Comparison of ENCODE assay signal across 11 cellular contexts in genomic region chr7:124171068-124171467, GRCh38.
DNase-seq lines count a peak whose midpoint lies in the region; ATAC-seq and TF ChIP-seq lines count a peak whose summit lies in the region.
"Had no signal": no experiment of that assay in that cellular context is flagged by ENCODE, and none has a peak within 500 bp of the region (broad histone marks: within the 10 kb centered on the region; RNA-seq: fewer than 3 reads in every experiment).

No MANE protein-coding gene starts in this region.

- peak; percentile 14 for DNase-seq in NCI-H2196 (lab: John Stamatoyannopoulos, UW; ENCODE audit: unreplicated experiment)
- no peak for DNase-seq in NCI-H2196 treated with DMSO at 0.1 percent for 48 hours (lab: John Stamatoyannopoulos, UW; ENCODE audit: unreplicated experiment)
- peak; percentile 42 for DNase-seq in NCI-H460 (ENCODE audit: extremely low read depth, low read depth)
- peak; percentile 9 for DNase-seq in endothelial cell (ENCODE audit: low spot score)
- DNase-seq in posterior cingulate gyrus: peak in 8 of 10 donors; percentile 10 to 90 (median 63)
- DNase-seq in NCI-H748 (lab: John Stamatoyannopoulos, UW; ENCODE audit: unreplicated experiment): no peak
- no peak for DNase-seq in NCI-H128 (lab: John Stamatoyannopoulos, UW; ENCODE audit: unreplicated experiment)
- DNase-seq: SHP77 treated with DMSO at 0.1 percent for 48 hours, upper lobe of left lung had no signal

- H3K4me1 Mint-ChIP-seq in endothelial cell (ENCODE audit: unreplicated experiment): no peaks in the 10 kb centered on the region
- H3K4me1 Mint-ChIP-seq: B cell had no signal

- no peak overlapping the region for H3K27ac Mint-ChIP-seq in endothelial cell (ENCODE audit: unreplicated experiment)
- H3K27ac Mint-ChIP-seq: B cell had no signal

- H3K36me3 Mint-ChIP-seq in endothelial cell (ENCODE audit: low read depth, unreplicated experiment): no peaks in the 10 kb centered on the region

- intact Hi-C loops in posterior cingulate gyrus (cut with DNase I): loop anchor here (5.0 kb wide), 2 partner anchors 596 to 616 kb away; partner anchors contain the start of gene GPR37

- no peak for ATAC-seq in GM18867 (IDR thresholded peaks at IDR 0.05; ENCODE audit: unreplicated experiment)

- H3K9me3 Mint-ChIP-seq in endothelial cell (ENCODE audit: unreplicated experiment): no peaks in the 10 kb centered on the region

- H3K27me3 Mint-ChIP-seq in endothelial cell (ENCODE audit: unreplicated experiment): no peaks in the 10 kb centered on the region
- H3K27me3 Mint-ChIP-seq: B cell had no signal

- H3K4me3 Mint-ChIP-seq in endothelial cell (ENCODE audit: unreplicated experiment): no peak overlapping the region
- H3K4me3 Mint-ChIP-seq: B cell had no signal

- no peak for TF ChIP-seq CTCF in endothelial cell (IDR thresholded peaks at IDR 0.05; ENCODE audit: unreplicated experiment)

Comparison
In these comparisons a context has a peak if more than half of its experiments do, and no peak if none do; other contexts are left out.
1. DNase-seq: peak in NCI-H2196 (single experiment), NCI-H460 (single experiment), endothelial cell (single experiment) and posterior cingulate gyrus (8 of 10); none in NCI-H2196 treated with DMSO at 0.1 percent for 48 hours (single experiment), NCI-H748 (single experiment) and NCI-H128 (single experiment).